Comparison of ENCODE assay signal across 24 cellular contexts in genomic region chr6:124158024-124158423, GRCh38.
"Had no signal": no experiment of that assay in that cellular context is flagged by ENCODE, and none has a peak within 500 bp of the region (broad histone marks: within the 10 kb centered on the region; RNA-seq: fewer than 3 reads in every experiment).

No MANE protein-coding gene starts in this region.

- H3K27ac ChIP-seq: dorsolateral prefrontal cortex, heart right ventricle, neutrophil, spleen, thoracic aorta, transverse colon had no signal

- H3K4me3 ChIP-seq: dorsolateral prefrontal cortex, heart right ventricle, lung, spleen, thoracic aorta, transverse colon had no signal

- H3K27ac Mint-ChIP-seq: naive B cell; nephron; stimulated activated naive B cell treated with anti-CD40 and anti-IgM and Interleukin-4, amounts not matched to agents 10 μg/mL and 1 μg/mL and 100 μg/mL, for 72 hours; stimulated activated naive CD8-positive, alpha-beta T cell treated with anti-CD3 and anti-CD28 coated beads, Interleukin-15, amount 100 ng/mL, for 72 hours had no signal

- H3K9me3 ChIP-seq: heart right ventricle, neutrophil, spleen, thoracic aorta, transverse colon had no signal

- H3K4me1 Mint-ChIP-seq: naive B cell; stimulated activated naive B cell treated with anti-CD40 and anti-IgM and Interleukin-4, amounts not matched to agents 10 μg/mL and 1 μg/mL and 100 μg/mL, for 72 hours; stimulated activated naive CD8-positive, alpha-beta T cell treated with anti-CD3 and anti-CD28 coated beads, Interleukin-15, amount 100 ng/mL, for 72 hours had no signal

- H3K27me3 ChIP-seq: dorsolateral prefrontal cortex, heart right ventricle, neutrophil, spleen, transverse colon had no signal

- H3K4me1 ChIP-seq: heart right ventricle, spleen, transverse colon had no signal

- H3K36me3 ChIP-seq: heart right ventricle, neutrophil, spleen, thoracic aorta, transverse colon had no signal

- ATAC-seq: esophagus mucosa; heart right ventricle; left colon; left ventricle myocardium superior; sciatic nerve; stimulated activated naive B cell treated with anti-CD40 and anti-IgM and Interleukin-4, amounts not matched to agents 10 μg/mL and 1 μg/mL and 100 μg/mL, for 72 hours; stimulated activated naive CD8-positive, alpha-beta T cell treated with anti-CD3 and anti-CD28 coated beads, Interleukin-15, amount 100 ng/mL, for 72 hours had no signal

- DNase-seq: cortex of kidney; dorsolateral prefrontal cortex; effector CD8-positive, alpha-beta T cell; heart right ventricle; hypothalamus; kidney; left colon; left ventricle myocardium superior; mesenchymal stem cell; midbrain; naive B cell; posterior cingulate gyrus; spleen; stimulated activated CD4-positive, alpha-beta T cell treated with anti-CD3 and anti-CD28 coated beads, Interleukin-2, amount 100 ng/mL, for 24 hours; stimulated activated CD4-positive, alpha-beta T cell treated with anti-CD3 and anti-CD28 coated beads, Interleukin-4, amount 100 ng/mL, for 4 hours; stimulated activated naive B cell treated with anti-CD40 and anti-IgM and Interleukin-4, amounts not matched to agents 10 μg/mL and 1 μg/mL and 100 μg/mL, for 72 hours; stimulated activated naive CD8-positive, alpha-beta T cell treated with anti-CD3 and anti-CD28 coated beads, Interleukin-15, amount 100 ng/mL, for 72 hours; transverse colon had no signal

- H3K9me3 Mint-ChIP-seq: nephron had no signal

- H3K36me3 Mint-ChIP-seq: naive B cell; stimulated activated naive B cell treated with anti-CD40 and anti-IgM and Interleukin-4, amounts not matched to agents 10 μg/mL and 1 μg/mL and 100 μg/mL, for 72 hours had no signal

- H3K4me3 Mint-ChIP-seq: naive B cell; nephron; stimulated activated naive B cell treated with anti-CD40 and anti-IgM and Interleukin-4, amounts not matched to agents 10 μg/mL and 1 μg/mL and 100 μg/mL, for 72 hours; stimulated activated naive CD8-positive, alpha-beta T cell treated with anti-CD3 and anti-CD28 coated beads, Interleukin-15, amount 100 ng/mL, for 72 hours had no signal

- H3K27me3 Mint-ChIP-seq: naive B cell; stimulated activated naive B cell treated with anti-CD40 and anti-IgM and Interleukin-4, amounts not matched to agents 10 μg/mL and 1 μg/mL and 100 μg/mL, for 72 hours; stimulated activated naive CD8-positive, alpha-beta T cell treated with anti-CD3 and anti-CD28 coated beads, Interleukin-15, amount 100 ng/mL, for 72 hours had no signal
